In genomic region chr17:50686494-50687199, GRCh38 we compare ENCODE assay signal across 11 cellular contexts. TPM values are rescaled to one million over a fixed set of nuclear protein-coding genes. Genes with fewer than 3 reads are reported as not detected.
A peak's percentile ranks its signal among the peaks of the same experiment; 100 is the strongest.
DNase-seq lines count a peak whose midpoint lies in the region; ATAC-seq and TF ChIP-seq lines count a peak whose summit lies in the region.
"Had no signal": no experiment of that assay in that cellular context is flagged by ENCODE, and none has a peak within 500 bp of the region (broad histone marks: within the 10 kb centered on the region; RNA-seq: fewer than 3 reads in every experiment).

No MANE protein-coding gene starts in this region.

- TF ChIP-seq CTCF in PC-3 (conservative IDR thresholded peaks at IDR 0.05; ENCODE audit: low read depth, low read length) (no peak), fibroblast of mammary gland (conservative IDR thresholded peaks at IDR 0.05; ENCODE audit: control insufficient read depth, insufficient read depth, low read depth, low read length) (no peak)

- H2AFZ ChIP-seq in PC-3 (ENCODE audit: low read length): peak overlapping the region; percentile 10; the same call in 1 of the 2 replicates
- peak overlapping the region; percentile 60 for H2AFZ ChIP-seq in neuronal stem cell (ENCODE audit: low read length)

- H2BK5ac ChIP-seq in neuronal stem cell (ENCODE audit: low read length): no peak overlapping the region

- no peaks in the 10 kb centered on the region for H4K20me1 ChIP-seq in PC-3 (ENCODE audit: low read length)

- DNase-seq in AG20443 (ENCODE audit: low spot score) (peak; percentile 92), PC-3 (peak; percentile 94), fibroblast of mammary gland (ENCODE audit: low read depth) (peak; percentile 80), neuronal stem cell (ENCODE audit: low spot score) (no peak), nucleus accumbens (lab: John Stamatoyannopoulos, UW) (no peak), OCI-M2 (lab: John Stamatoyannopoulos, UW; ENCODE audit: unreplicated experiment) (no peak)
- no peak for DNase-seq in activated naive CD4-positive, alpha-beta T cell treated with anti-CD3 and anti-CD28 coated beads for 36 hours
- DNase-seq: activated naive CD8-positive, alpha-beta T cell treated with anti-CD3 and anti-CD28 coated beads for 36 hours; DND-41; naive B cell had no signal

- POLR2A ChIA-PET in PC-3 (lab: Charles Lee; ENCODE audit: unreplicated experiment): no interaction called here

- intact Hi-C loops in PC-3 (cut with micrococcal nuclease): loop anchor here (1.0 kb wide), 1 partner anchor 9 kb away; no protein-coding TSS in a partner anchor
- intact Hi-C loops in activated naive CD4-positive, alpha-beta T cell treated with anti-CD3 and anti-CD28 coated beads for 36 hours (cut with micrococcal nuclease): no loop called here

- no CpG with 5 or more reads among the region's 14 CpGs for WGBS in neuronal stem cell (ENCODE audit: extremely low coverage in 2 of 2, insufficient read length in 2 of 2, insufficient replicate concordance in 1 of 2), 2 donors

- H3K4me1 ChIP-seq in PC-3 (ENCODE audit: insufficient read depth, low read length) (peaks cover 64% of the 10 kb centered on the region), neuronal stem cell (ENCODE audit: control insufficient read depth in 2 of 2, insufficient read depth in 1 of 2, low read depth in 1 of 2, low read length in 2 of 2) (peaks cover 40 to 44% of the 10 kb centered on the region in 2 donors)

- H2BK120ac ChIP-seq in neuronal stem cell (ENCODE audit: low read depth, low read length): peak overlapping the region; percentile 25

- ATAC-seq in PC-3 (peak; percentile 81), GM18519 (IDR thresholded peaks at IDR 0.05; ENCODE audit: low FRiP score, unreplicated experiment) (no peak)

- H3K9me3 Mint-ChIP-seq in activated naive CD4-positive, alpha-beta T cell treated with anti-CD3 and anti-CD28 coated beads for 36 hours: no peaks in the 10 kb centered on the region
- H3K9me3 Mint-ChIP-seq: activated naive CD8-positive, alpha-beta T cell treated with anti-CD3 and anti-CD28 coated beads for 36 hours; naive B cell had no signal

- no peak overlapping the region for H4K8ac ChIP-seq in neuronal stem cell (ENCODE audit: low read depth, low read length)

- H3K9me3 ChIP-seq in PC-3 (ENCODE audit: low read length) (no peaks in the 10 kb centered on the region), neuronal stem cell (replicated peaks in 1 of 2; ENCODE audit: control insufficient read depth in 2 of 2, insufficient read depth in 1 of 2, low read depth in 1 of 2, low read length in 2 of 2) (no peaks in the 10 kb centered on the region)

- CTCF ChIA-PET in PC-3 (lab: Charles Lee): no interaction called here
- CTCF ChIA-PET in activated naive CD4-positive, alpha-beta T cell treated with anti-CD3 and anti-CD28 coated beads for 36 hours (lab: Charles Lee): interaction anchor here (1.4 kb wide), 1 partner anchor 8 kb away, joined by 3 read pairs; no protein-coding TSS in a partner anchor

- no peak overlapping the region for H2BK12ac ChIP-seq in neuronal stem cell (ENCODE audit: low read length)

- no peaks in the 10 kb centered on the region for H3K9me2 ChIP-seq in PC-3 (replicated peaks; ENCODE audit: low read length)

- no peak overlapping the region for H3K4me3 Mint-ChIP-seq in activated naive CD4-positive, alpha-beta T cell treated with anti-CD3 and anti-CD28 coated beads for 36 hours
- H3K4me3 Mint-ChIP-seq: activated naive CD8-positive, alpha-beta T cell treated with anti-CD3 and anti-CD28 coated beads for 36 hours; naive B cell had no signal

- H3K27ac Mint-ChIP-seq in activated naive CD4-positive, alpha-beta T cell treated with anti-CD3 and anti-CD28 coated beads for 36 hours: no peak overlapping the region
- H3K27ac Mint-ChIP-seq: activated naive CD8-positive, alpha-beta T cell treated with anti-CD3 and anti-CD28 coated beads for 36 hours had no signal

- H3K36me3 Mint-ChIP-seq in activated naive CD4-positive, alpha-beta T cell treated with anti-CD3 and anti-CD28 coated beads for 36 hours (ENCODE audit: low read depth): no peaks in the 10 kb centered on the region
- H3K36me3 Mint-ChIP-seq: activated naive CD8-positive, alpha-beta T cell treated with anti-CD3 and anti-CD28 coated beads for 36 hours; naive B cell had no signal

- H4K91ac ChIP-seq in neuronal stem cell (ENCODE audit: low read depth, low read length, poor library complexity): no peak overlapping the region

- H3K79me2 ChIP-seq in PC-3 (ENCODE audit: low read length): no peaks in the 10 kb centered on the region

- no peaks in the 10 kb centered on the region for H3F3A ChIP-seq in PC-3 (ENCODE audit: low read length, unreplicated experiment)

- BruUV-seq in PC-3 (replicated peaks; lab: Mats Ljungman, UMichigan): TSS peak; percentile 37

- peak overlapping the region; percentile 24 for H3K18ac ChIP-seq in neuronal stem cell (ENCODE audit: low read length)

- peak overlapping the region; percentile 29 for H2BK15ac ChIP-seq in neuronal stem cell (ENCODE audit: low read length)

- no peak overlapping the region for H3K14ac ChIP-seq in neuronal stem cell (ENCODE audit: low read length)

- H3K23ac ChIP-seq in neuronal stem cell (ENCODE audit: low read depth, low read length, poor library complexity): no peak overlapping the region

- H3K27me3 ChIP-seq in PC-3 (ENCODE audit: low read length) (no peaks in the 10 kb centered on the region), neuronal stem cell (ENCODE audit: control insufficient read depth in 3 of 3, insufficient read depth in 3 of 3, low read depth in 1 of 3, low read length in 3 of 3) (no peaks in the 10 kb centered on the region)

- no peak overlapping the region for H2AK5ac ChIP-seq in neuronal stem cell (ENCODE audit: low read depth, low read length)

- H3K4ac ChIP-seq in neuronal stem cell (ENCODE audit: low read length): no peak overlapping the region

- H3K4me1 Mint-ChIP-seq in activated naive CD4-positive, alpha-beta T cell treated with anti-CD3 and anti-CD28 coated beads for 36 hours (ENCODE audit: low read depth): no peaks in the 10 kb centered on the region
- H3K4me1 Mint-ChIP-seq: activated naive CD8-positive, alpha-beta T cell treated with anti-CD3 and anti-CD28 coated beads for 36 hours had no signal

- no peaks in the 10 kb centered on the region for H3K79me1 ChIP-seq in neuronal stem cell (ENCODE audit: low read depth, low read length)

- no peaks in the 10 kb centered on the region for H3K27me3 Mint-ChIP-seq in activated naive CD4-positive, alpha-beta T cell treated with anti-CD3 and anti-CD28 coated beads for 36 hours (ENCODE audit: low read depth)

- H3K4me2 ChIP-seq in PC-3 (ENCODE audit: low read length) (peak overlapping the region; percentile 51), neuronal stem cell (ENCODE audit: insufficient read depth, low read length, poor library complexity, severe bottlenecking) (no peak overlapping the region)

- H3K9ac ChIP-seq in PC-3 (ENCODE audit: low read length): peak overlapping the region; percentile 1; the same call in 1 of the 2 replicates
- no peak overlapping the region for H3K9ac ChIP-seq in neuronal stem cell (ENCODE audit: low read depth, low read length, poor library complexity)

- H3K36me3 ChIP-seq in PC-3 (ENCODE audit: low read depth, low read length) (no peaks in the 10 kb centered on the region), neuronal stem cell (replicated peaks in 1 of 2; ENCODE audit: control insufficient read depth in 2 of 2, insufficient read depth in 2 of 2, low read length in 2 of 2) (no peaks in the 10 kb centered on the region)

- H3K27ac ChIP-seq in PC-3 (ENCODE audit: low read length) (peak overlapping the region; percentile 56), neuronal stem cell (replicated peaks; ENCODE audit: low read length) (no peak overlapping the region)

- H3K4me3 ChIP-seq in PC-3 (ENCODE audit: low read length) (peak overlapping the region; percentile 4; the same call in 1 of the 2 replicates), fibroblast of mammary gland (ENCODE audit: control insufficient read depth, low read depth, low read length) (no peak overlapping the region), neuronal stem cell (ENCODE audit: low read length in 2 of 2) (no peak overlapping the region)

RNA-seq across cellular contexts. Expression of gene ANKRD40, which starts 21.1 kb away (rescaled TPM):
- total RNA-seq in PC-3 (2014; rRNA removed): 44.2 and 44.3 TPM in 2 replicates
- polyA plus RNA-seq in neuronal stem cell (2013, experiment 1 of 2): 45.4 TPM
- polyA plus RNA-seq in neuronal stem cell (2013, experiment 2 of 2): 45.9 TPM
- total RNA-seq in activated naive CD4-positive, alpha-beta T cell treated with anti-CD3 and anti-CD28 coated beads for 36 hours: 10 to 100 TPM; 25.7 to 26.5 TPM

RNA-seq across cellular contexts. Expression of gene LUC7L3, which starts 32.8 kb away (rescaled TPM):
- total RNA-seq in PC-3 (2014; rRNA removed): 43.0 and 54.3 TPM in 2 replicates
- 430 TPM for polyA plus RNA-seq in neuronal stem cell (2013, experiment 1 of 2)
- 437 TPM for polyA plus RNA-seq in neuronal stem cell (2013, experiment 2 of 2)
- 100 to 1,000 TPM; 120 to 136 TPM for total RNA-seq in activated naive CD4-positive, alpha-beta T cell treated with anti-CD3 and anti-CD28 coated beads for 36 hours

RNA-seq across cellular contexts. Expression of gene ABCC3, which starts 52.0 kb away (rescaled TPM):
- 50.2 and 64.4 TPM in 2 replicates for total RNA-seq in PC-3 (2014; rRNA removed)
- 0.26 TPM for polyA plus RNA-seq in neuronal stem cell (2013, experiment 1 of 2)
- 0.22 TPM for polyA plus RNA-seq in neuronal stem cell (2013, experiment 2 of 2)
- total RNA-seq in activated naive CD4-positive, alpha-beta T cell treated with anti-CD3 and anti-CD28 coated beads for 36 hours: not detected
- total RNA-seq: activated naive CD8-positive, alpha-beta T cell treated with anti-CD3 and anti-CD28 coated beads for 36 hours had no signal

Comparison
In these comparisons a context has a peak if more than half of its experiments do, and no peak if none do; other contexts are left out.
1. DNase-seq: peak in AG20443 (single experiment), PC-3 (single experiment) and fibroblast of mammary gland (single experiment); none in neuronal stem cell (single experiment), nucleus accumbens (0 of 56), activated naive CD4-positive, alpha-beta T cell treated with anti-CD3 and anti-CD28 coated beads for 36 hours (single experiment) and OCI-M2 (single experiment).
2. RNA of gene ABCC3, which starts 52.0 kb away (total RNA-seq): 50.2 to 64.4 TPM in PC-3; not detected in activated naive CD4-positive, alpha-beta T cell treated with anti-CD3 and anti-CD28 coated beads for 36 hours; every median in the first group is over 10 times any median in the second.